ENCODE assay signal across 8 cellular contexts in genomic region chr2:3536682-3537632, GRCh38. TPM values are rescaled to one million over a fixed set of nuclear protein-coding genes. Genes with fewer than 3 reads are reported as not detected.
DNase-seq lines count a peak whose midpoint lies in the region; ATAC-seq, FAIRE-seq and TF ChIP-seq lines count a peak whose summit lies in the region.

No MANE protein-coding gene starts in this region.

- peak overlapping the region; percentile 75 for H3K4me3 Mint-ChIP-seq in activated CD8-positive, alpha-beta T cell treated with anti-CD3 and anti-CD28 coated beads, Interleukin-2, amount 10 ng/mL, durations not matched to agents 7 days and 5 days

- no peaks in the 10 kb centered on the region for H3K27me3 Mint-ChIP-seq in activated CD8-positive, alpha-beta T cell treated with anti-CD3 and anti-CD28 coated beads, Interleukin-2, amount 10 ng/mL, durations not matched to agents 7 days and 5 days (ENCODE audit: low read depth)

- no peaks in the 10 kb centered on the region for H3K9me3 Mint-ChIP-seq in activated CD8-positive, alpha-beta T cell treated with anti-CD3 and anti-CD28 coated beads, Interleukin-2, amount 10 ng/mL, durations not matched to agents 7 days and 5 days (ENCODE audit: insufficient read depth)

- no peak for FAIRE-seq in GM19239 (lab: Jason Lieb, UNC)

- peak; percentile 77 for ATAC-seq in activated CD8-positive, alpha-beta T cell treated with anti-CD3 and anti-CD28 coated beads, Interleukin-2, amount 10 ng/mL, durations not matched to agents 7 days and 5 days
- no peak for ATAC-seq in GM19463 (IDR thresholded peaks at IDR 0.05; ENCODE audit: unreplicated experiment)

- CTCF ChIA-PET in activated CD8-positive, alpha-beta T cell treated with anti-CD3 and anti-CD28 coated beads, Interleukin-2, amount 10 ng/mL, durations not matched to agents 7 days and 5 days (lab: Charles Lee) = interaction anchor here (1.0 to 1.6 kb wide), 3 partner anchors 9 to 17 kb away, joined by 4 read pairs; partner anchors contain the start of gene ADI1

- TF ChIP-seq CTCF in GM12873 (IDR thresholded peaks at IDR 0.05; ENCODE audit: insufficient read depth, low read depth, low read length, missing control alignments) = peak; percentile 36

- H3K4me1 Mint-ChIP-seq in activated CD8-positive, alpha-beta T cell treated with anti-CD3 and anti-CD28 coated beads, Interleukin-2, amount 10 ng/mL, durations not matched to agents 7 days and 5 days (ENCODE audit: low read depth) = peaks cover 4% of the 10 kb centered on the region

- H3K36me3 Mint-ChIP-seq in activated CD8-positive, alpha-beta T cell treated with anti-CD3 and anti-CD28 coated beads, Interleukin-2, amount 10 ng/mL, durations not matched to agents 7 days and 5 days (ENCODE audit: low read depth) = peaks cover 16% of the 10 kb centered on the region

- POLR2A ChIA-PET in activated CD8-positive, alpha-beta T cell treated with anti-CD3 and anti-CD28 coated beads, Interleukin-2, amount 10 ng/mL, durations not matched to agents 7 days and 5 days (lab: Charles Lee) = interaction anchor here (0.9 kb wide), 1 partner anchor 20 kb away, joined by 4 read pairs; no protein-coding TSS in a partner anchor

- peak overlapping the region; percentile 67 for H3K27ac Mint-ChIP-seq in activated CD8-positive, alpha-beta T cell treated with anti-CD3 and anti-CD28 coated beads, Interleukin-2, amount 10 ng/mL, durations not matched to agents 7 days and 5 days

- DNase-seq in HK-2 (ENCODE audit: unreplicated experiment) (peak; percentile 60), glomerular visceral epithelial cell (ENCODE audit: extremely low spot score) (peak; percentile 64), renal cortical epithelial cell (ENCODE audit: low read depth) (peak; percentile 37), GM19239 (ENCODE audit: insufficient read length, low spot score) (no peak), NCI-H1694 (lab: John Stamatoyannopoulos, UW) (no peak)
- DNase-seq in activated CD8-positive, alpha-beta T cell treated with anti-CD3 and anti-CD28 coated beads, Interleukin-2, amount 10 ng/mL, durations not matched to agents 7 days and 5 days = peak; percentile 47

RNA-seq across cellular contexts. Expression of gene ADI1, which starts 17.6 kb away (rescaled TPM):
- 10 to 100 TPM; 17.5 to 19.8 TPM for total RNA-seq in activated CD8-positive, alpha-beta T cell treated with anti-CD3 and anti-CD28 coated beads, Interleukin-2, amount 10 ng/mL, durations not matched to agents 7 days and 5 days
- total RNA-seq in renal cortical epithelial cell = 32.5 and 35.3 TPM in 2 replicates

RNA-seq across cellular contexts. Expression of gene RNASEH1, which starts 21.2 kb away (rescaled TPM):
- total RNA-seq in activated CD8-positive, alpha-beta T cell treated with anti-CD3 and anti-CD28 coated beads, Interleukin-2, amount 10 ng/mL, durations not matched to agents 7 days and 5 days = 10 to 100 TPM; 27.1 to 28.9 TPM
- 27.1 and 47.1 TPM in 2 replicates for total RNA-seq in renal cortical epithelial cell

RNA-seq across cellular contexts. Expression of gene RPS7, which starts 38.1 kb away (rescaled TPM):
- 1,000 to 10,000 TPM; 1,229 to 1,232 TPM for total RNA-seq in activated CD8-positive, alpha-beta T cell treated with anti-CD3 and anti-CD28 coated beads, Interleukin-2, amount 10 ng/mL, durations not matched to agents 7 days and 5 days
- total RNA-seq in renal cortical epithelial cell = 725 and 2,271 TPM in 2 replicates

RNA-seq across cellular contexts. Expression of gene COLEC11, which starts 58.0 kb away (rescaled TPM):
- total RNA-seq in activated CD8-positive, alpha-beta T cell treated with anti-CD3 and anti-CD28 coated beads, Interleukin-2, amount 10 ng/mL, durations not matched to agents 7 days and 5 days = not detected
- not detected in 2 replicates for total RNA-seq in renal cortical epithelial cell

Comparison
In these comparisons a context has a peak if more than half of its experiments do, and no peak if none do; other contexts are left out.
1. DNase-seq: peak in HK-2 (single experiment), activated CD8-positive, alpha-beta T cell treated with anti-CD3 and anti-CD28 coated beads, Interleukin-2, amount 10 ng/mL, durations not matched to agents 7 days and 5 days (single experiment), glomerular visceral epithelial cell (single experiment) and renal cortical epithelial cell (single experiment); none in GM19239 (single experiment) and NCI-H1694 (single experiment).